In the genomic region with DNA sequence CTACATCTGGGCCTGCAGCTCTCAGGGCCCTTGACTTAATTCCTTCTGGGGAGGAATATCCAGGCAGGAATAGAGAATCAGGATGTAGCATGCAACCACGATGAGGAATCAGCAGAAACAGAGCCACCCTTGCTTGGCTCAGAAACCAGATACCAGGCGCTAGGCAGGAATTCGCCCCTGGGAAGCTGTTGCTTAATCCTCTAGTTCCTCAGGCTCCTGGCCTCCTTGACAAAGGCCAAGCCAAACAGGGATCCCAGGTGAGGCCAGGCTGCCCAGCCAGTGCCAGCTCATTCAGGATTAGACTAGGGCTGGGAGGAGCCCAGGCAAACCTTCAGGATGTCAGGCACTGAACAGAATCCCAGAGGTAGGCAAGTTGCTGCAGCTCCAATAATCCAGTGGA, we compare ENCODE assay signal across 9 cellular contexts. TPM values are rescaled to one million over a fixed set of nuclear protein-coding genes. Genes with fewer than 3 reads are reported as not detected.
DNase-seq lines count a peak whose midpoint lies in the region; ATAC-seq and TF ChIP-seq lines count a peak whose summit lies in the region.
"Had no signal": no experiment of that assay in that cellular context is flagged by ENCODE, and none has a peak within 500 bp of the region (broad histone marks: within the 10 kb centered on the region; RNA-seq: fewer than 3 reads in every experiment).

No MANE protein-coding gene starts in this region.

- H3K27ac Mint-ChIP-seq in HFFc6, result peak overlapping the region; percentile 98
- no peak overlapping the region for H3K27ac Mint-ChIP-seq in activated naive CD8-positive, alpha-beta T cell treated with anti-CD3 and anti-CD28 coated beads for 36 hours

- no peak for TF ChIP-seq CTCF in HFFc6 (IDR thresholded peaks at IDR 0.05)

- DNase-seq in HFFc6 (peak; percentile 46), amniotic stem cell (lab: John Stamatoyannopoulos, UW) (peak; percentile 5), iris pigment epithelial cell (ENCODE audit: low read depth) (peak; percentile 31), stromal cell of bone marrow (ENCODE audit: low read depth) (peak; percentile 40), NCI-H1436 treated with DMSO at 0.1 percent for 48 hours (lab: John Stamatoyannopoulos, UW) (no peak), cerebellum (ENCODE audit: low spot score) (no peak)
- DNase-seq in activated naive CD8-positive, alpha-beta T cell treated with anti-CD3 and anti-CD28 coated beads for 36 hours, result no peak
- DNase-seq: hypothalamus had no signal

- peaks cover 10% of the 10 kb centered on the region for H3K36me3 Mint-ChIP-seq in HFFc6 (ENCODE audit: low read depth)
- H3K36me3 Mint-ChIP-seq in activated naive CD8-positive, alpha-beta T cell treated with anti-CD3 and anti-CD28 coated beads for 36 hours, result no peaks in the 10 kb centered on the region

- no peak for ATAC-seq in GM19351 (IDR thresholded peaks at IDR 0.05; ENCODE audit: unreplicated experiment)

- peaks cover 62% of the 10 kb centered on the region for H3K4me1 Mint-ChIP-seq in HFFc6 (ENCODE audit: low read depth)
- peaks cover 8% of the 10 kb centered on the region for H3K4me1 Mint-ChIP-seq in activated naive CD8-positive, alpha-beta T cell treated with anti-CD3 and anti-CD28 coated beads for 36 hours

- peaks cover 5% of the 10 kb centered on the region; the same call in 1 of the 2 replicates for H3K9me3 Mint-ChIP-seq in HFFc6
- H3K9me3 Mint-ChIP-seq in activated naive CD8-positive, alpha-beta T cell treated with anti-CD3 and anti-CD28 coated beads for 36 hours, result no peaks in the 10 kb centered on the region

- H3K4me3 Mint-ChIP-seq in HFFc6, result peak overlapping the region; percentile 83; the same call in 1 of the 2 replicates
- H3K4me3 Mint-ChIP-seq in activated naive CD8-positive, alpha-beta T cell treated with anti-CD3 and anti-CD28 coated beads for 36 hours, result no peak overlapping the region

- no peaks in the 10 kb centered on the region; the same call in none of the 2 replicates for H3K27me3 Mint-ChIP-seq in HFFc6 (ENCODE audit: insufficient read depth)
- no peaks in the 10 kb centered on the region for H3K27me3 Mint-ChIP-seq in activated naive CD8-positive, alpha-beta T cell treated with anti-CD3 and anti-CD28 coated beads for 36 hours

RNA-seq across cellular contexts. Expression of a gene that starts 48.2 kb away (rescaled TPM):
- 10 to 100 TPM; 58.6 to 87.1 (median 73.2) TPM for total RNA-seq in HFFc6 (2021; fragmentation: NEBNext Ultra II Directional; extraction: Animal tissue kit (Norgen Biotek cat#: 25700))
- total RNA-seq in cerebellum, result 96.2 TPM
- 100 to 1,000 TPM; 109 to 111 TPM for total RNA-seq in activated naive CD8-positive, alpha-beta T cell treated with anti-CD3 and anti-CD28 coated beads for 36 hours

Comparison
In these comparisons a context has a peak if more than half of its experiments do, and no peak if none do; other contexts are left out.
1. DNase-seq: peak in HFFc6 (single experiment), amniotic stem cell (single experiment), iris pigment epithelial cell (single experiment) and stromal cell of bone marrow (single experiment); none in NCI-H1436 treated with DMSO at 0.1 percent for 48 hours (single experiment), cerebellum (single experiment) and activated naive CD8-positive, alpha-beta T cell treated with anti-CD3 and anti-CD28 coated beads for 36 hours (single experiment).